In genomic region chr2:201680743-201681142, GRCh38 we compare ENCODE assay signal across 12 cellular contexts. TPM values are rescaled to one million over a fixed set of nuclear protein-coding genes. Genes with fewer than 3 reads are reported as not detected.
DNase-seq lines count a peak whose midpoint lies in the region; ATAC-seq, FAIRE-seq and TF ChIP-seq lines count a peak whose summit lies in the region.
"Had no signal": no experiment of that assay in that cellular context is flagged by ENCODE, and none has a peak within 500 bp of the region (broad histone marks: within the 10 kb centered on the region; RNA-seq: fewer than 3 reads in every experiment).

No MANE protein-coding gene starts in this region.

- TF ChIP-seq RAD21 in HCT116 (IDR thresholded peaks at IDR 0.05; ENCODE audit: low read depth), result peak; percentile 51
- TF ChIP-seq RAD21 in HepG2 (CRISPR knock-in tag; IDR thresholded peaks at IDR 0.05), result 0 out of 2 replicates have a peak, but pooled peaks have one; percentile 19

- 36% methylated on average over 6 of the region's 9 CpGs for WGBS in HepG2 (ENCODE audit: low lambda C conversion rate)

- no peaks in the 10 kb centered on the region for H4K20me1 ChIP-seq in HCT116 (ENCODE audit: insufficient read depth)
- H4K20me1 ChIP-seq in HepG2 (ENCODE audit: insufficient read depth, low read length), result no peaks in the 10 kb centered on the region
- H4K20me1 ChIP-seq: BLaER1 treated with 17β-estradiol and CSF1 and Interleukin-3, amounts not matched to agents 10 nM and 100 nM had no signal

- intact Hi-C loops in HCT116 (cut with micrococcal nuclease) (loop anchor here (2.0 to 5.0 kb wide), 2 partner anchors 444 to 497 kb away; no protein-coding TSS in a partner anchor), HepG2 (cut with micrococcal nuclease; ENCODE audit: unreplicated experiment) (loop anchor here (1.0 kb wide), 1 partner anchor 498 kb away; no protein-coding TSS in a partner anchor), left colon (cut with DNase I, micrococcal nuclease) (no loop called here)

- no TSS peak for BruUV-seq in HCT116 (replicated peaks; lab: Mats Ljungman, UMichigan)
- BruUV-seq in HepG2 (replicated peaks; lab: Mats Ljungman, UMichigan), result no TSS peak

- RAD21 ChIA-PET in HCT116 (lab: Charles Lee; ENCODE audit: low non-redundant PET in 1 of 2, low total read pairs in 2 of 2, uncharacterized antibody in 2 of 2, unreplicated experiment in 2 of 2), result no interaction called here

- peak; percentile 81 for FAIRE-seq in HepG2 (lab: Jason Lieb, UNC)

- no peak for TF ChIP-seq POLR2A in HCT116 (IDR thresholded peaks at IDR 0.05; ENCODE audit: borderline replicate concordance, extremely low read depth, insufficient read depth, insufficient read length)
- no peak for TF ChIP-seq POLR2A in HepG2 (IDR thresholded peaks at IDR 0.05; ENCODE audit: insufficient read depth in 1 of 2, low read depth in 2 of 2, low read length in 2 of 2)

- CTCF ChIA-PET in HCT116 (lab: Charles Lee) (no interaction called here), HepG2 (lab: Yijun Ruan, JAX; ENCODE audit: low intra/inter-chr PET ratio, low total read pairs) (interaction anchor here (0.9 to 1.4 kb wide), 2 partner anchors 445 to 498 kb away, joined by 3 to 4 read pairs; no protein-coding TSS in a partner anchor)

- H3K27me3 ChIP-seq in HCT116 (ENCODE audit: insufficient read depth, low read length), result no peaks in the 10 kb centered on the region
- peaks cover 0 to 19% of the 10 kb centered on the region in 2 experiments; a peak in 1 of 5 replicates for H3K27me3 ChIP-seq in HepG2 (ENCODE audit: control insufficient read depth in 1 of 2, insufficient read depth in 2 of 2, low read length in 2 of 2)
- H3K27me3 ChIP-seq: BLaER1 treated with 17β-estradiol and CSF1 and Interleukin-3, amounts not matched to agents 10 nM and 100 nM had no signal

- peak overlapping the region; percentile 75 for H2AFZ ChIP-seq in HCT116 (ENCODE audit: low read depth, low read length, poor library complexity, severe bottlenecking)
- H2AFZ ChIP-seq in HepG2 (ENCODE audit: low read length), result no peak overlapping the region

- H3K4me3 ChIP-seq in HCT116 (replicated peaks in 1 of 2; ENCODE audit: low read depth in 1 of 2, low read length in 2 of 2) (no peak overlapping the region), WI38 (ENCODE audit: low read depth, low read length) (no peak overlapping the region), HepG2 (replicated peaks in 1 of 3; ENCODE audit: insufficient read depth in 1 of 3, low read depth in 2 of 3, low read length in 3 of 3) (no peak overlapping the region)
- H3K4me3 ChIP-seq: BLaER1 treated with 17β-estradiol and CSF1 and Interleukin-3, amounts not matched to agents 10 nM and 100 nM had no signal

- H3K4me2 ChIP-seq in HCT116 (ENCODE audit: low read length) (no peak overlapping the region), HepG2 (ENCODE audit: low read depth, low read length) (no peak overlapping the region)
- H3K4me2 ChIP-seq: BLaER1 treated with 17β-estradiol and CSF1 and Interleukin-3, amounts not matched to agents 10 nM and 100 nM had no signal

- DNase-seq in NCI-H1694 (lab: John Stamatoyannopoulos, UW) (peak; percentile 9), NCI-H1694 treated with DMSO at 0.1 percent for 48 hours (lab: John Stamatoyannopoulos, UW) (no peak), HCT116 (ENCODE audit: low read depth, low spot score) (peak; percentile 60), HepG2 (ENCODE audit: low spot score) (peak; percentile 49), OCI-M2 (lab: John Stamatoyannopoulos, UW; ENCODE audit: unreplicated experiment) (no peak), left colon (no peak)
- DNase-seq: cerebellar nuclear complex had no signal

- TF ChIP-seq EP300 in HepG2 (IDR thresholded peaks at IDR 0.05; ENCODE audit: low read depth in 2 of 2, low read length in 2 of 2) (no peak), HepG2 (CRISPR knock-in tag; IDR thresholded peaks at IDR 0.05; ENCODE audit: borderline replicate concordance) (no peak)

- ATAC-seq in HCT116 (peak; percentile 100), HepG2 (peak; percentile 96), HG02763 (IDR thresholded peaks at IDR 0.05; ENCODE audit: unreplicated experiment) (no peak), left colon (no peak)
- ATAC-seq: naive thymus-derived CD8-positive, alpha-beta T cell; stimulated activated effector memory CD8-positive, alpha-beta T cell treated with anti-CD3 and anti-CD28 coated beads, Interleukin-12 subunit alpha, Interleukin-12 subunit beta, amount 100 ng/mL, for 72 hours had no signal

- POLR2A ChIA-PET in HCT116 (lab: Charles Lee), result no interaction called here
- POLR2A ChIA-PET in HepG2 (lab: Yijun Ruan, JAX), result no interaction called here

- H3K4me1 ChIP-seq in HCT116 (ENCODE audit: control insufficient read depth in 1 of 2, insufficient read depth in 2 of 2, low read length in 2 of 2) (no peaks in the 10 kb centered on the region), HepG2 (ENCODE audit: insufficient read depth, low read length) (no peaks in the 10 kb centered on the region)

- peak; percentile 84 to 85 (median 85) for TF ChIP-seq CTCF in HCT116 (IDR thresholded peaks at IDR 0.05 in 2 of 3, conservative IDR thresholded peaks at IDR 0.05 in 1 of 3; ENCODE audit: borderline replicate concordance in 1 of 3, insufficient read depth in 1 of 3, low read depth in 2 of 3, low read length in 2 of 3)
- TF ChIP-seq CTCF in WI38 (IDR thresholded peaks at IDR 0.05; ENCODE audit: low read depth, low read length), result peak; percentile 28
- TF ChIP-seq CTCF in HepG2 (CRISPR knock-in tag; IDR thresholded peaks at IDR 0.05), result peak; percentile 82

- H3K79me2 ChIP-seq in HCT116 (ENCODE audit: insufficient read depth, low read length), result no peaks in the 10 kb centered on the region
- H3K79me2 ChIP-seq in HepG2 (ENCODE audit: insufficient read depth, low read length), result no peaks in the 10 kb centered on the region

- H3K36me3 ChIP-seq in HCT116 (ENCODE audit: control insufficient read depth in 1 of 2, insufficient read depth in 2 of 2, low read length in 2 of 2) (no peaks in the 10 kb centered on the region), HepG2 (replicated peaks in 1 of 2; ENCODE audit: control insufficient read depth in 1 of 2, insufficient read depth in 2 of 2, low read length in 2 of 2) (no peaks in the 10 kb centered on the region)
- H3K36me3 ChIP-seq: BLaER1 treated with 17β-estradiol and CSF1 and Interleukin-3, amounts not matched to agents 10 nM and 100 nM had no signal

- H3K27ac ChIP-seq in HCT116 (ENCODE audit: low read depth, low read length), result no peak overlapping the region
- H3K27ac ChIP-seq in HepG2 (ENCODE audit: extremely low read length, insufficient read depth, low read length), result no peak overlapping the region
- H3K27ac ChIP-seq: BLaER1 treated with 17β-estradiol and CSF1 and Interleukin-3, amounts not matched to agents 10 nM and 100 nM had no signal

- in situ Hi-C loops in HepG2 (cut with HindIII; ENCODE audit: extremely low pct_ligation_motif_present, low pct_unique_long_range_greater_than_20kb), result no loop called here

- no peaks in the 10 kb centered on the region for H3K9me2 ChIP-seq in HCT116 (ENCODE audit: insufficient read depth)

- no peak overlapping the region for H3K9ac ChIP-seq in HCT116 (ENCODE audit: low read length)
- no peak overlapping the region for H3K9ac ChIP-seq in HepG2 (ENCODE audit: insufficient read depth, low read depth, low read length)
- H3K9ac ChIP-seq: BLaER1 treated with 17β-estradiol and CSF1 and Interleukin-3, amounts not matched to agents 10 nM and 100 nM had no signal

- no peaks in the 10 kb centered on the region for H3K9me3 ChIP-seq in HCT116 (ENCODE audit: control insufficient read depth in 1 of 2, insufficient read depth in 1 of 2, low read depth in 1 of 2, low read length in 2 of 2)
- H3K9me3 ChIP-seq in HepG2 (ENCODE audit: low read length), result no peaks in the 10 kb centered on the region
- H3K9me3 ChIP-seq: BLaER1 treated with 17β-estradiol and CSF1 and Interleukin-3, amounts not matched to agents 10 nM and 100 nM had no signal

RNA-seq across cellular contexts. Expression of gene MPP4, which starts 17.7 kb away (rescaled TPM):
- 0.32 TPM for total RNA-seq in HCT116 (2021; ENCODE audit: unreplicated experiment)
- polyA plus RNA-seq in HCT116 (2012), result not detected in 2 replicates
- total RNA-seq in HepG2 (2016; rRNA removed; fragmentation: Illumina TruSeq; extraction: Trizol), result not detected in 2 replicates
- total RNA-seq in HepG2 (2016; cell fraction: cytosol; rRNA removed; fragmentation: Illumina TruSeq; extraction: Trizol; ENCODE audit: low read depth), result not detected in 2 replicates
- not detected in 2 replicates for total RNA-seq in HepG2 (2016; cell fraction: insoluble cytoplasmic fraction; rRNA removed; fragmentation: Illumina TruSeq; extraction: Trizol)
- total RNA-seq in HepG2 (2016; cell fraction: membrane; rRNA removed; fragmentation: Illumina TruSeq; extraction: Trizol), result not detected in 2 replicates
- not detected in 2 replicates for total RNA-seq in HepG2 (2016; cell fraction: nucleus; rRNA removed; fragmentation: Illumina TruSeq; extraction: Trizol)
- polyA plus RNA-seq in HepG2 (2011; rRNA removed), result not detected in 2 replicates
- polyA plus RNA-seq in HepG2 (2011; cell fraction: cytosol; rRNA removed), result 0.03 TPM in 1 of 2 replicates, not detected in the other
- polyA plus RNA-seq in HepG2 (2011; cell fraction: nucleus; rRNA removed), result not detected in 2 replicates
- not detected in 2 replicates for polyA plus RNA-seq in HepG2 (2012)
- not detected in 2 replicates for polyA plus RNA-seq in HepG2 (2016; cell fraction: cytosol; fragmentation: Illumina TruSeq; extraction: Trizol; ENCODE audit: low read depth)
- polyA plus RNA-seq in HepG2 (2016; cell fraction: insoluble cytoplasmic fraction; fragmentation: Illumina TruSeq; extraction: Trizol; ENCODE audit: low read depth), result not detected in 2 replicates
- not detected in 2 replicates for polyA plus RNA-seq in HepG2 (2016; cell fraction: membrane; fragmentation: Illumina TruSeq; extraction: Trizol; ENCODE audit: low read depth)
- polyA plus RNA-seq in HepG2 (2016; cell fraction: nucleus; fragmentation: Illumina TruSeq; extraction: Trizol; ENCODE audit: insufficient read depth, low read depth), result not detected in 2 replicates
- polyA minus RNA-seq in HepG2 (2011; rRNA and poly(A)+ RNA removed; ENCODE audit: low replicate concordance), result not detected in 2 replicates
- not detected in 2 replicates for polyA minus RNA-seq in HepG2 (2011; cell fraction: cytosol; rRNA and poly(A)+ RNA removed)
- polyA minus RNA-seq in HepG2 (2011; cell fraction: nucleus; rRNA and poly(A)+ RNA removed), result 0.25 TPM in 1 of 2 replicates, not detected in the other
- total RNA-seq in left colon, result not detected
- total RNA-seq: naive thymus-derived CD8-positive, alpha-beta T cell had no signal
- polyA plus RNA-seq: naive thymus-derived CD8-positive, alpha-beta T cell had no signal

RNA-seq across cellular contexts. Expression of gene TMEM237, which starts 37.4 kb away (rescaled TPM):
- 29.4 TPM for total RNA-seq in HCT116 (2021; ENCODE audit: unreplicated experiment)
- 11.1 and 14.3 TPM in 2 replicates for polyA plus RNA-seq in HCT116 (2012)
- 28.6 and 36.1 TPM in 2 replicates for total RNA-seq in HepG2 (2016; rRNA removed; fragmentation: Illumina TruSeq; extraction: Trizol)
- total RNA-seq in HepG2 (2016; cell fraction: cytosol; rRNA removed; fragmentation: Illumina TruSeq; extraction: Trizol; ENCODE audit: low read depth), result 19.0 and 20.3 TPM in 2 replicates
- total RNA-seq in HepG2 (2016; cell fraction: insoluble cytoplasmic fraction; rRNA removed; fragmentation: Illumina TruSeq; extraction: Trizol), result 27.4 and 34.1 TPM in 2 replicates
- 28.2 and 29.0 TPM in 2 replicates for total RNA-seq in HepG2 (2016; cell fraction: membrane; rRNA removed; fragmentation: Illumina TruSeq; extraction: Trizol)
- total RNA-seq in HepG2 (2016; cell fraction: nucleus; rRNA removed; fragmentation: Illumina TruSeq; extraction: Trizol), result 30.2 and 36.5 TPM in 2 replicates
- 16.6 and 21.8 TPM in 2 replicates for polyA plus RNA-seq in HepG2 (2011; rRNA removed)
- polyA plus RNA-seq in HepG2 (2011; cell fraction: cytosol; rRNA removed), result 14.6 and 17.5 TPM in 2 replicates
- 9.3 and 11.8 TPM in 2 replicates for polyA plus RNA-seq in HepG2 (2011; cell fraction: nucleus; rRNA removed)
- 10.6 and 22.0 TPM in 2 replicates for polyA plus RNA-seq in HepG2 (2012)
- polyA plus RNA-seq in HepG2 (2016; cell fraction: cytosol; fragmentation: Illumina TruSeq; extraction: Trizol; ENCODE audit: low read depth), result 14.4 and 18.2 TPM in 2 replicates
- 23.6 and 26.5 TPM in 2 replicates for polyA plus RNA-seq in HepG2 (2016; cell fraction: insoluble cytoplasmic fraction; fragmentation: Illumina TruSeq; extraction: Trizol; ENCODE audit: low read depth)
- polyA plus RNA-seq in HepG2 (2016; cell fraction: membrane; fragmentation: Illumina TruSeq; extraction: Trizol; ENCODE audit: low read depth), result 19.1 and 21.5 TPM in 2 replicates
- 42.7 and 47.2 TPM in 2 replicates for polyA plus RNA-seq in HepG2 (2016; cell fraction: nucleus; fragmentation: Illumina TruSeq; extraction: Trizol; ENCODE audit: insufficient read depth, low read depth)
- 10.0 and 10.4 TPM in 2 replicates for polyA minus RNA-seq in HepG2 (2011; rRNA and poly(A)+ RNA removed; ENCODE audit: low replicate concordance)
- 5.5 and 10.0 TPM in 2 replicates for polyA minus RNA-seq in HepG2 (2011; cell fraction: cytosol; rRNA and poly(A)+ RNA removed)
- 20.9 and 27.0 TPM in 2 replicates for polyA minus RNA-seq in HepG2 (2011; cell fraction: nucleus; rRNA and poly(A)+ RNA removed)
- 1 to 10 TPM; 3.6 to 5.2 TPM for total RNA-seq in left colon

Comparison
In these comparisons a context has a peak if more than half of its experiments do, and no peak if none do; other contexts are left out.
1. DNase-seq: peak in NCI-H1694 (single experiment), HCT116 (single experiment) and HepG2 (single experiment); none in NCI-H1694 treated with DMSO at 0.1 percent for 48 hours (single experiment), OCI-M2 (single experiment) and left colon (0 of 2).
2. ATAC-seq: peak in HCT116 (single experiment) and HepG2 (single experiment); none in HG02763 (single experiment) and left colon (single experiment).
3. CTCF ChIP-seq: peak in every context shown above with its lines; median percentile 85 in HCT116; 82 in HepG2; 28 in WI38.
4. intact Hi-C loops: an anchor here in HCT116 (2.0 to 5.0 kb wide) and HepG2 (1.0 kb wide); none called in left colon.